Comparison of ENCODE assay signal across 1 cellular context in the genomic region with DNA sequence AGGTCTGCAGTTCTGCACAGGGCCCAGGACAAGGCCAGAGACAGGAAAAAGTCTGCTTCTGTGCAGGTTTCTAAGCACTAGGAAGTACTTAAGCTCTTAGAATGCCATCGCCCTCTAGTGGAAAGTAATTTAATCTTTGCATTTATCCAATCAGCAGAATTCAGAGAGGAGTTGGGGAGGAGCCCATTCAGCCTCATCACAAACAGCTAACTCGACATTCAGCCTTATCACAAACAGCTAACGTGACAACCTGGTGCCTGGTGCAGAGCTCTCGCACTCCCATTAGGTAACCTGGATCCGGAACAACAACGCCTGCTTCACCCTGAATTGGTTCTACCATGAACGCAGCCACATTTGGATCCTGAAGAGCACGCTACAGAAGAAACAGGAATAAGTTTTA.
TF ChIP-seq lines count a peak whose summit lies in the region.

No MANE protein-coding gene starts in this region.

TF ChIP-seq in GM23338, 12 proteins besides CTCF, POLR2A, EP300 and RAD21 (continued from another document):
- TF ChIP-seq, protein P1, sequence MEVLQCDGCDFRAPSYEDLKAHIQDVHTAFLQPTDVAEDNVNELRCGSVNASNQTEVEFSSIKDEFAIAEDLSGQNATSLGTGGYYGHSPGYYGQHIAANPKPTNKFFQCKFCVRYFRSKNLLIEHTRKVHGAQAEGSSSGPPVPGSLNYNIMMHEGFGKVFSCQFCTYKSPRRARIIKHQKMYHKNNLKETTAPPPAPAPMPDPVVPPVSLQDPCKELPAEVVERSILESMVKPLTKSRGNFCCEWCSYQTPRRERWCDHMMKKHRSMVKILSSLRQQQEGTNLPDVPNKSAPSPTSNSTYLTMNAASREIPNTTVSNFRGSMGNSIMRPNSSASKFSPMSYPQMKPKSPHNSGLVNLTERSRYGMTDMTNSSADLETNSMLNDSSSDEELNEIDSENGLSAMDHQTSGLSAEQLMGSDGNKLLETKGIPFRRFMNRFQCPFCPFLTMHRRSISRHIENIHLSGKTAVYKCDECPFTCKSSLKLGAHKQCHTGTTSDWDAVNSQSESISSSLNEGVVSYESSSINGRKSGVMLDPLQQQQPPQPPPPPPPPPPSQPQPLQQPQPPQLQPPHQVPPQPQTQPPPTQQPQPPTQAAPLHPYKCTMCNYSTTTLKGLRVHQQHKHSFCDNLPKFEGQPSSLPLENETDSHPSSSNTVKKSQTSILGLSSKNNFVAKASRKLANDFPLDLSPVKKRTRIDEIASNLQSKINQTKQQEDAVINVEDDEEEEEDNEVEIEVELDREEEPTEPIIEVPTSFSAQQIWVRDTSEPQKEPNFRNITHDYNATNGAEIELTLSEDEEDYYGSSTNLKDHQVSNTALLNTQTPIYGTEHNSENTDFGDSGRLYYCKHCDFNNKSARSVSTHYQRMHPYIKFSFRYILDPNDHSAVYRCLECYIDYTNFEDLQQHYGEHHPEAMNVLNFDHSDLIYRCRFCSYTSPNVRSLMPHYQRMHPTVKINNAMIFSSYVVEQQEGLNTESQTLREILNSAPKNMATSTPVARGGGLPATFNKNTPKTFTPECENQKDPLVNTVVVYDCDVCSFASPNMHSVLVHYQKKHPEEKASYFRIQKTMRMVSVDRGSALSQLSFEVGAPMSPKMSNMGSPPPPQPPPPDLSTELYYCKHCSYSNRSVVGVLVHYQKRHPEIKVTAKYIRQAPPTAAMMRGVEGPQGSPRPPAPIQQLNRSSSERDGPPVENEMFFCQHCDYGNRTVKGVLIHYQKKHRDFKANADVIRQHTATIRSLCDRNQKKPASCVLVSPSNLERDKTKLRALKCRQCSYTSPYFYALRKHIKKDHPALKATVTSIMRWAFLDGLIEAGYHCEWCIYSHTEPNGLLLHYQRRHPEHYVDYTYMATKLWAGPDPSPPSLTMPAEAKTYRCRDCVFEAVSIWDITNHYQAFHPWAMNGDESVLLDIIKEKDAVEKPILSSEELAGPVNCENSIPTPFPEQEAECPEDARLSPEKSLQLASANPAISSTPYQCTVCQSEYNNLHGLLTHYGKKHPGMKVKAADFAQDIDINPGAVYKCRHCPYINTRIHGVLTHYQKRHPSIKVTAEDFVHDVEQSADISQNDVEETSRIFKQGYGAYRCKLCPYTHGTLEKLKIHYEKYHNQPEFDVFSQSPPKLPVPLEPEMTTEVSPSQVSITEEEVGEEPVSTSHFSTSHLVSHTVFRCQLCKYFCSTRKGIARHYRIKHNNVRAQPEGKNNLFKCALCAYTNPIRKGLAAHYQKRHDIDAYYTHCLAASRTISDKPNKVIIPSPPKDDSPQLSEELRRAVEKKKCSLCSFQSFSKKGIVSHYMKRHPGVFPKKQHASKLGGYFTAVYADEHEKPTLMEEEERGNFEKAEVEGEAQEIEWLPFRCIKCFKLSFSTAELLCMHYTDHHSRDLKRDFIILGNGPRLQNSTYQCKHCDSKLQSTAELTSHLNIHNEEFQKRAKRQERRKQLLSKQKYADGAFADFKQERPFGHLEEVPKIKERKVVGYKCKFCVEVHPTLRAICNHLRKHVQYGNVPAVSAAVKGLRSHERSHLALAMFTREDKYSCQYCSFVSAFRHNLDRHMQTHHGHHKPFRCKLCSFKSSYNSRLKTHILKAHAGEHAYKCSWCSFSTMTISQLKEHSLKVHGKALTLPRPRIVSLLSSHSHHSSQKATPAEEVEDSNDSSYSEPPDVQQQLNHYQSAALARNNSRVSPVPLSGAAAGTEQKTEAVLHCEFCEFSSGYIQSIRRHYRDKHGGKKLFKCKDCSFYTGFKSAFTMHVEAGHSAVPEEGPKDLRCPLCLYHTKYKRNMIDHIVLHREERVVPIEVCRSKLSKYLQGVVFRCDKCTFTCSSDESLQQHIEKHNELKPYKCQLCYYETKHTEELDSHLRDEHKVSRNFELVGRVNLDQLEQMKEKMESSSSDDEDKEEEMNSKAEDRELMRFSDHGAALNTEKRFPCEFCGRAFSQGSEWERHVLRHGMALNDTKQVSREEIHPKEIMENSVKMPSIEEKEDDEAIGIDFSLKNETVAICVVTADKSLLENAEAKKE (CRISPR knock-in tag; IDR thresholded peaks at IDR 0.05): no peak
- TF ChIP-seq JUNB (IDR thresholded peaks at IDR 0.05; ENCODE audit: unreplicated experiment) (no peak), EZH2phosphoT487 (IDR thresholded peaks at IDR 0.05; ENCODE audit: unreplicated experiment) (no peak), ZNF114 (CRISPR knock-in tag; IDR thresholded peaks at IDR 0.05) (no peak), EZH2 (IDR thresholded peaks at IDR 0.05; ENCODE audit: low read depth, unreplicated experiment) (no peak), ZNF331 (CRISPR knock-in tag; IDR thresholded peaks at IDR 0.05; ENCODE audit: low read depth) (no peak), NANOG (IDR thresholded peaks at IDR 0.05; ENCODE audit: borderline replicate concordance) (no peak), POLR2AphosphoS5 (IDR thresholded peaks at IDR 0.05; ENCODE audit: low read depth) (no peak), CREB1 (CRISPR knock-in tag; IDR thresholded peaks at IDR 0.05; ENCODE audit: low read depth) (no peak), STAT1 (IDR thresholded peaks at IDR 0.05; ENCODE audit: unreplicated experiment) (no peak)
- TF ChIP-seq, protein P2, sequence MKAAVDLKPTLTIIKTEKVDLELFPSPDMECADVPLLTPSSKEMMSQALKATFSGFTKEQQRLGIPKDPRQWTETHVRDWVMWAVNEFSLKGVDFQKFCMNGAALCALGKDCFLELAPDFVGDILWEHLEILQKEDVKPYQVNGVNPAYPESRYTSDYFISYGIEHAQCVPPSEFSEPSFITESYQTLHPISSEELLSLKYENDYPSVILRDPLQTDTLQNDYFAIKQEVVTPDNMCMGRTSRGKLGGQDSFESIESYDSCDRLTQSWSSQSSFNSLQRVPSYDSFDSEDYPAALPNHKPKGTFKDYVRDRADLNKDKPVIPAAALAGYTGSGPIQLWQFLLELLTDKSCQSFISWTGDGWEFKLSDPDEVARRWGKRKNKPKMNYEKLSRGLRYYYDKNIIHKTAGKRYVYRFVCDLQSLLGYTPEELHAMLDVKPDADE (IDR thresholded peaks at IDR 0.05): no peak
